In genomic region chr14:72291908-72292688, GRCh38 we compare ENCODE assay signal across 8 cellular contexts.
DNase-seq lines count a peak whose midpoint lies in the region; ATAC-seq, FAIRE-seq and TF ChIP-seq lines count a peak whose summit lies in the region.

No MANE protein-coding gene starts in this region.

- H3K36me3 ChIP-seq in MM.1S (replicated peaks; ENCODE audit: insufficient read depth, low read length) (no peaks in the 10 kb centered on the region), hepatocyte (replicated peaks; ENCODE audit: insufficient read depth, low read depth) (no peaks in the 10 kb centered on the region), smooth muscle cell (ENCODE audit: low read depth) (no peaks in the 10 kb centered on the region)

- H3K27ac ChIP-seq in 22Rv1 (no peak overlapping the region), MM.1S (ENCODE audit: low read length) (no peak overlapping the region), hepatocyte (no peak overlapping the region), smooth muscle cell (ENCODE audit: low read depth) (no peak overlapping the region)

- no peak for DNase-seq in D721Med (ENCODE audit: insufficient read length, low spot score)
- DNase-seq in MM.1S = peak; percentile 23
- peak; percentile 9 for DNase-seq in amniotic stem cell (lab: John Stamatoyannopoulos, UW)
- peak; percentile 65 for DNase-seq in hepatocyte (ENCODE audit: low spot score)
- DNase-seq in smooth muscle cell (lab: John Stamatoyannopoulos, UW; ENCODE audit: unreplicated experiment) = no peak
- no peak for DNase-seq in cortex of kidney (lab: John Stamatoyannopoulos, UW)

- H3F3A ChIP-seq in MM.1S (ENCODE audit: insufficient read depth, low read length) (no peaks in the 10 kb centered on the region), smooth muscle cell (ENCODE audit: low read depth) (no peaks in the 10 kb centered on the region)

- TF ChIP-seq CTCF in 22Rv1 (IDR thresholded peaks at IDR 0.05) (peak; percentile 78), D721Med (IDR thresholded peaks at IDR 0.05; ENCODE audit: insufficient read depth, missing control alignments) (peak; percentile 66), MM.1S (IDR thresholded peaks at IDR 0.05; ENCODE audit: low read length) (peak; percentile 60), hepatocyte (IDR thresholded peaks at IDR 0.05; ENCODE audit: poor library complexity) (peak; percentile 73), smooth muscle cell (IDR thresholded peaks at IDR 0.05; ENCODE audit: borderline replicate concordance, insufficient read depth, poor library complexity, severe bottlenecking) (peak; percentile 78)

- no peak overlapping the region for H3K4me2 ChIP-seq in MM.1S (ENCODE audit: low read depth, low read length)
- no peak overlapping the region for H3K4me2 ChIP-seq in hepatocyte
- no peak overlapping the region for H3K4me2 ChIP-seq in smooth muscle cell

- no peaks in the 10 kb centered on the region for H3K9me3 ChIP-seq in MM.1S (replicated peaks; ENCODE audit: insufficient read depth, low read length)
- H3K9me3 ChIP-seq in hepatocyte (ENCODE audit: low read depth) = no peaks in the 10 kb centered on the region
- no peaks in the 10 kb centered on the region for H3K9me3 ChIP-seq in smooth muscle cell (replicated peaks; ENCODE audit: low read depth)

- no peaks in the 10 kb centered on the region for H3K4me1 ChIP-seq in MM.1S (ENCODE audit: low read length)
- no peaks in the 10 kb centered on the region for H3K4me1 ChIP-seq in hepatocyte (ENCODE audit: insufficient read depth)
- no peaks in the 10 kb centered on the region for H3K4me1 ChIP-seq in smooth muscle cell (ENCODE audit: low read depth)

- H4K20me1 ChIP-seq in MM.1S (ENCODE audit: insufficient read depth, low read length) (no peaks in the 10 kb centered on the region), hepatocyte (ENCODE audit: insufficient read depth, poor library complexity, severe bottlenecking) (no peaks in the 10 kb centered on the region), smooth muscle cell (ENCODE audit: low read depth) (no peaks in the 10 kb centered on the region)

- H3K9ac ChIP-seq in MM.1S (ENCODE audit: low read length) = no peak overlapping the region
- H3K9ac ChIP-seq in smooth muscle cell (ENCODE audit: low read depth) = no peak overlapping the region

- no peaks in the 10 kb centered on the region for H3K9me2 ChIP-seq in MM.1S (replicated peaks; ENCODE audit: insufficient read depth, low read length)
- H3K9me2 ChIP-seq in hepatocyte (replicated peaks; ENCODE audit: insufficient read depth) = no peaks in the 10 kb centered on the region

- WGBS in hepatocyte (ENCODE audit: low lambda C conversion rate, missing lambda C conversion rate) = 66% methylated on average over 16 of the region's 16 CpGs
- 67% methylated on average over 16 of the region's 16 CpGs for WGBS in smooth muscle cell (ENCODE audit: low lambda C conversion rate)

- ATAC-seq in HG02678 (IDR thresholded peaks at IDR 0.05; ENCODE audit: unreplicated experiment) = no peak

- H2AFZ ChIP-seq in MM.1S (ENCODE audit: low read length) = no peak overlapping the region
- H2AFZ ChIP-seq in hepatocyte = no peak overlapping the region
- no peak overlapping the region for H2AFZ ChIP-seq in smooth muscle cell (ENCODE audit: low read depth)

- FAIRE-seq in D721Med (lab: Jason Lieb, UNC) = peak; percentile 56

- H3K27me3 ChIP-seq in MM.1S (replicated peaks; ENCODE audit: insufficient read depth, low read length) (no peaks in the 10 kb centered on the region), hepatocyte (peaks cover 13% of the 10 kb centered on the region), smooth muscle cell (ENCODE audit: low read depth) (no peaks in the 10 kb centered on the region)

- H3K79me2 ChIP-seq in MM.1S (ENCODE audit: low read length) (no peaks in the 10 kb centered on the region), hepatocyte (no peaks in the 10 kb centered on the region), smooth muscle cell (ENCODE audit: low read depth) (no peaks in the 10 kb centered on the region)

- H3K4me3 ChIP-seq in MM.1S (ENCODE audit: low read length) (no peak overlapping the region), hepatocyte (no peak overlapping the region), smooth muscle cell (no peak overlapping the region)

Comparison
In these comparisons a context has a peak if more than half of its experiments do, and no peak if none do; other contexts are left out.
1. DNase-seq: peak in MM.1S (single experiment), amniotic stem cell (single experiment) and hepatocyte (single experiment); none in D721Med (single experiment), smooth muscle cell (single experiment) and cortex of kidney (single experiment).
2. Peak in every context shown above with its lines, with median percentiles within 50 percentile points of each other: CTCF ChIP-seq.